ENCODE assay signal across 20 cellular contexts in genomic region chr17:41151525-41151924, GRCh38. TPM values are rescaled to one million over a fixed set of nuclear protein-coding genes. Genes with fewer than 3 reads are reported as not detected.
DNase-seq lines count a peak whose midpoint lies in the region; ATAC-seq, FAIRE-seq and TF ChIP-seq lines count a peak whose summit lies in the region.
"Had no signal": no experiment of that assay in that cellular context is flagged by ENCODE, and none has a peak within 500 bp of the region (broad histone marks: within the 10 kb centered on the region; RNA-seq: fewer than 3 reads in every experiment).

No MANE protein-coding gene starts in this region.

- TF ChIP-seq POLR2A in HepG2 (IDR thresholded peaks at IDR 0.05; ENCODE audit: insufficient read depth in 1 of 2, low read depth in 2 of 2, low read length in 2 of 2) (no peak), right lobe of liver (IDR thresholded peaks at IDR 0.05) (no peak), K562 (conservative IDR thresholded peaks at IDR 0.05) (no peak)

- no peak overlapping the region for H3K4me2 ChIP-seq in HepG2 (ENCODE audit: low read depth, low read length)
- no peak overlapping the region for H3K4me2 ChIP-seq in K562 (ENCODE audit: insufficient read depth, low read length)

- no peak overlapping the region for H3K4me3 ChIP-seq in HepG2 (replicated peaks in 1 of 3; ENCODE audit: insufficient read depth in 1 of 3, low read depth in 2 of 3, low read length in 3 of 3)
- H3K4me3 ChIP-seq in right lobe of liver, result no peak overlapping the region
- no peak overlapping the region for H3K4me3 ChIP-seq in K562
- H3K4me3 ChIP-seq: GM23248 had no signal

- H3K27ac ChIP-seq in HepG2 (ENCODE audit: extremely low read length, insufficient read depth, low read length) (no peak overlapping the region), right lobe of liver (no peak overlapping the region), K562 (ENCODE audit: extremely low read depth, low read depth, low read length) (no peak overlapping the region)
- H3K27ac ChIP-seq: 22Rv1, GM23248 had no signal

- no peak overlapping the region for H3K9ac ChIP-seq in HepG2 (ENCODE audit: insufficient read depth, low read depth, low read length)
- H3K9ac ChIP-seq in K562 (ENCODE audit: insufficient read depth in 1 of 2, low read depth in 2 of 2, low read length in 2 of 2), result no peak overlapping the region
- H3K9ac ChIP-seq: GM23248 had no signal

- H3K4me1 ChIP-seq in HepG2 (ENCODE audit: insufficient read depth, low read length) (no peaks in the 10 kb centered on the region), right lobe of liver (no peaks in the 10 kb centered on the region), K562 (replicated peaks in 1 of 2; ENCODE audit: control insufficient read depth in 2 of 2, insufficient read depth in 2 of 2, low read length in 2 of 2) (no peaks in the 10 kb centered on the region)

- H3K9me1 ChIP-seq in K562 (ENCODE audit: control insufficient read depth, insufficient read depth, low read length), result no peaks in the 10 kb centered on the region

- intact Hi-C loops in HepG2 (cut with micrococcal nuclease; ENCODE audit: unreplicated experiment), result no loop called here
- intact Hi-C loops in right lobe of liver (cut with DNase I), result no loop called here
- intact Hi-C loops in K562 (cut with micrococcal nuclease), result no loop called here

- FAIRE-seq in HepG2 (lab: Jason Lieb, UNC), result no peak
- FAIRE-seq in K562 (lab: Jason Lieb, UNC), result no peak
- FAIRE-seq: A204.1, G401.6, GM12892 had no signal

- no peak for TF ChIP-seq RAD21 in HepG2 (CRISPR knock-in tag; IDR thresholded peaks at IDR 0.05)
- TF ChIP-seq RAD21 in K562 (CRISPR knock-in tag; conservative IDR thresholded peaks at IDR 0.05 in 1 of 2, IDR thresholded peaks at IDR 0.05 in 1 of 2), result no peak

- ATAC-seq in HepG2 (no peak), right lobe of liver (no peak), K562 (no peak), GM21447 (IDR thresholded peaks at IDR 0.05; ENCODE audit: unreplicated experiment) (no peak)
- ATAC-seq: HCT116 had no signal

- H2AFZ ChIP-seq in HepG2 (ENCODE audit: low read length) (no peak overlapping the region), K562 (ENCODE audit: low read depth, low read length) (no peak overlapping the region)
- H2AFZ ChIP-seq: GM23248 had no signal

- TF ChIP-seq CTCF in HepG2 (CRISPR knock-in tag; IDR thresholded peaks at IDR 0.05), result no peak
- no peak for TF ChIP-seq CTCF in right lobe of liver (IDR thresholded peaks at IDR 0.05)
- TF ChIP-seq CTCF in K562 (IDR thresholded peaks at IDR 0.05 in 2 of 3, conservative IDR thresholded peaks at IDR 0.05 in 1 of 3; ENCODE audit: insufficient read depth in 2 of 3, low read depth in 1 of 3, low read length in 3 of 3), result no peak

- H3K9me3 ChIP-seq in HepG2 (ENCODE audit: low read length) (no peaks in the 10 kb centered on the region), right lobe of liver (no peaks in the 10 kb centered on the region), K562 (replicated peaks; ENCODE audit: control insufficient read depth, insufficient read depth, low read depth, low read length) (no peaks in the 10 kb centered on the region)

- DNase-seq in HepG2 (ENCODE audit: low spot score) (no peak), right lobe of liver (no peak), K562 (ENCODE audit: extremely low read depth in 1 of 4, low spot score in 3 of 4) (no peak), SIG-M5 (lab: John Stamatoyannopoulos, UW) (no peak)
- DNase-seq: C1 segment of cervical spinal cord; Calu3; CD4-positive, alpha-beta memory T cell; COR-L47; DMS153; DND-41; GM23248; H9 had no signal

- CTCF ChIA-PET in HepG2 (lab: Yijun Ruan, JAX; ENCODE audit: low intra/inter-chr PET ratio, low total read pairs), result no interaction called here
- CTCF ChIA-PET in K562 (lab: Yijun Ruan, JAX; ENCODE audit: low intra/inter-chr PET ratio), result no interaction called here

- H3K27me3 ChIP-seq in HepG2 (ENCODE audit: control insufficient read depth in 1 of 2, insufficient read depth in 2 of 2, low read length in 2 of 2), result no peaks in the 10 kb centered on the region; a peak in 1 of 5 replicates
- H3K27me3 ChIP-seq in right lobe of liver, result no peaks in the 10 kb centered on the region
- H3K27me3 ChIP-seq in K562 (ENCODE audit: control insufficient read depth in 2 of 2, insufficient read depth in 2 of 2, low read length in 2 of 2), result no peaks in the 10 kb centered on the region; a peak in 1 of 5 replicates

- 17% methylated on average over 2 of the region's 2 CpGs for WGBS in HepG2 (ENCODE audit: low lambda C conversion rate)
- WGBS in right lobe of liver (ENCODE audit: insufficient coverage, low coverage, low lambda C conversion rate, missing lambda C conversion rate), result 38% methylated on average over 2 of the region's 2 CpGs
- 0% methylated on average over 2 of the region's 2 CpGs for WGBS in K562 (ENCODE audit: insufficient coverage, low coverage, missing lambda C conversion rate)

- TF ChIP-seq EP300 in HepG2 (IDR thresholded peaks at IDR 0.05; ENCODE audit: low read depth in 2 of 2, low read length in 2 of 2) (no peak), HepG2 (CRISPR knock-in tag; IDR thresholded peaks at IDR 0.05; ENCODE audit: borderline replicate concordance) (no peak), K562 (IDR thresholded peaks at IDR 0.05; ENCODE audit: low read length) (no peak)

- in situ Hi-C loops in HepG2 (cut with HindIII; ENCODE audit: extremely low pct_ligation_motif_present, low pct_unique_long_range_greater_than_20kb), result no loop called here
- in situ Hi-C loops in K562 (cut with MboI), result no loop called here

- H4K20me1 ChIP-seq in HepG2 (ENCODE audit: insufficient read depth, low read length) (no peaks in the 10 kb centered on the region), K562 (replicated peaks; ENCODE audit: control insufficient read depth, insufficient read depth, low read length) (no peaks in the 10 kb centered on the region)

- no peaks in the 10 kb centered on the region for H3K79me2 ChIP-seq in HepG2 (ENCODE audit: insufficient read depth, low read length)
- H3K79me2 ChIP-seq in K562 (ENCODE audit: control insufficient read depth, insufficient read depth, low read length), result no peaks in the 10 kb centered on the region

- BruUV-seq in HepG2 (replicated peaks; lab: Mats Ljungman, UMichigan) (no TSS peak), K562 (replicated peaks; lab: Mats Ljungman, UMichigan) (no TSS peak)

- no peaks in the 10 kb centered on the region for H3K36me3 ChIP-seq in HepG2 (replicated peaks in 1 of 2; ENCODE audit: control insufficient read depth in 1 of 2, insufficient read depth in 2 of 2, low read length in 2 of 2)
- H3K36me3 ChIP-seq in right lobe of liver, result no peaks in the 10 kb centered on the region
- H3K36me3 ChIP-seq in K562 (ENCODE audit: control insufficient read depth, insufficient read depth, low read length), result no peaks in the 10 kb centered on the region

- POLR2A ChIA-PET in HepG2 (lab: Yijun Ruan, JAX), result no interaction called here
- POLR2A ChIA-PET in K562 (lab: Yijun Ruan, JAX), result no interaction called here

RNA-seq across cellular contexts. Expression of gene KRTAP4-5, which starts 1.9 kb away (rescaled TPM):
- total RNA-seq in HepG2 (2016; rRNA removed; fragmentation: Illumina TruSeq; extraction: Trizol) (not detected in 2 replicates), right lobe of liver (not detected), K562 (2014; rRNA removed) (not detected in 2 replicates), K562 (2014; rRNA removed; fragmentation: Illumina TruSeq; extraction: Trizol) (not detected in 2 replicates), K562 (2015; rRNA removed; fragmentation: Illumina TruSeq; extraction: Trizol) (not detected in 2 replicates), K562 (2021) (not detected in 2 replicates)
- total RNA-seq in HepG2 (2016; cell fraction: cytosol; rRNA removed; fragmentation: Illumina TruSeq; extraction: Trizol; ENCODE audit: low read depth), result not detected in 2 replicates
- not detected in 2 replicates for total RNA-seq in HepG2 (2016; cell fraction: insoluble cytoplasmic fraction; rRNA removed; fragmentation: Illumina TruSeq; extraction: Trizol)
- total RNA-seq in HepG2 (2016; cell fraction: membrane; rRNA removed; fragmentation: Illumina TruSeq; extraction: Trizol), result not detected in 2 replicates
- not detected in 2 replicates for total RNA-seq in HepG2 (2016; cell fraction: nucleus; rRNA removed; fragmentation: Illumina TruSeq; extraction: Trizol)
- polyA plus RNA-seq in HepG2 (2011; rRNA removed) (not detected in 2 replicates), K562 (2011; rRNA removed) (not detected in 2 replicates), K562 (2014; fragmentation: Illumina TruSeq; extraction: Trizol) (not detected in 2 replicates), K562 (2014; fragmentation: Nextera tagmentation; extraction: Ambion mirVana) (not detected), K562 (2014; rRNA removed) (not detected in 2 replicates)
- polyA plus RNA-seq in HepG2 (2011; cell fraction: cytosol; rRNA removed), result not detected in 2 replicates
- polyA plus RNA-seq in HepG2 (2011; cell fraction: nucleus; rRNA removed), result not detected in 2 replicates
- polyA plus RNA-seq in HepG2 (2012), result not detected in 2 replicates
- polyA plus RNA-seq in HepG2 (2016; cell fraction: cytosol; fragmentation: Illumina TruSeq; extraction: Trizol; ENCODE audit: low read depth), result not detected in 2 replicates
- not detected in 2 replicates for polyA plus RNA-seq in HepG2 (2016; cell fraction: insoluble cytoplasmic fraction; fragmentation: Illumina TruSeq; extraction: Trizol; ENCODE audit: low read depth)
- polyA plus RNA-seq in HepG2 (2016; cell fraction: membrane; fragmentation: Illumina TruSeq; extraction: Trizol; ENCODE audit: low read depth), result not detected in 2 replicates
- polyA plus RNA-seq in HepG2 (2016; cell fraction: nucleus; fragmentation: Illumina TruSeq; extraction: Trizol; ENCODE audit: insufficient read depth, low read depth), result not detected in 2 replicates
- not detected in 2 replicates for polyA minus RNA-seq in HepG2 (2011; rRNA and poly(A)+ RNA removed; ENCODE audit: low replicate concordance)
- polyA minus RNA-seq in HepG2 (2011; cell fraction: cytosol; rRNA and poly(A)+ RNA removed), result not detected in 2 replicates
- not detected in 2 replicates for polyA minus RNA-seq in HepG2 (2011; cell fraction: nucleus; rRNA and poly(A)+ RNA removed)
- total RNA-seq in K562 (2011; cell fraction: chromatin; rRNA removed; ENCODE audit: low replicate concordance), result not detected in 2 replicates
- total RNA-seq in K562 (2011; cell fraction: nucleolus; rRNA removed), result not detected in 2 replicates
- total RNA-seq in K562 (2011; cell fraction: nucleoplasm; rRNA removed), result not detected in 2 replicates
- polyA plus RNA-seq in K562 (2011; cell fraction: cytosol; rRNA removed), result not detected in 2 replicates
- not detected in 2 replicates for polyA plus RNA-seq in K562 (2011; cell fraction: nucleus; rRNA removed)
- not detected in 2 replicates for polyA plus RNA-seq in K562 (2012)
- polyA minus RNA-seq in K562 (2011; rRNA and poly(A)+ RNA removed), result not detected in 2 replicates
- polyA minus RNA-seq in K562 (2011; cell fraction: cytosol; rRNA and poly(A)+ RNA removed), result not detected in 2 replicates
- polyA minus RNA-seq in K562 (2011; cell fraction: nucleus; rRNA and poly(A)+ RNA removed), result not detected in 2 replicates
- total RNA-seq: Calu3; CD4-positive, alpha-beta memory T cell; GM23248; H4; H9 had no signal
- polyA plus RNA-seq: BJ; CD4-positive, alpha-beta memory T cell; GM23248 had no signal

RNA-seq across cellular contexts. Expression of gene KRTAP4-4, which starts 9.0 kb away (rescaled TPM):
- not detected in 2 replicates for total RNA-seq in HepG2 (2016; rRNA removed; fragmentation: Illumina TruSeq; extraction: Trizol)
- not detected in 2 replicates for total RNA-seq in HepG2 (2016; cell fraction: cytosol; rRNA removed; fragmentation: Illumina TruSeq; extraction: Trizol; ENCODE audit: low read depth)
- total RNA-seq in HepG2 (2016; cell fraction: insoluble cytoplasmic fraction; rRNA removed; fragmentation: Illumina TruSeq; extraction: Trizol), result not detected in 2 replicates
- total RNA-seq in HepG2 (2016; cell fraction: membrane; rRNA removed; fragmentation: Illumina TruSeq; extraction: Trizol), result not detected in 2 replicates
- not detected in 2 replicates for total RNA-seq in HepG2 (2016; cell fraction: nucleus; rRNA removed; fragmentation: Illumina TruSeq; extraction: Trizol)
- polyA plus RNA-seq in HepG2 (2011; rRNA removed), result not detected in 2 replicates
- polyA plus RNA-seq in HepG2 (2011; cell fraction: cytosol; rRNA removed), result not detected in 2 replicates
- polyA plus RNA-seq in HepG2 (2011; cell fraction: nucleus; rRNA removed), result not detected in 2 replicates
- polyA plus RNA-seq in HepG2 (2012), result not detected in 2 replicates
- not detected in 2 replicates for polyA plus RNA-seq in HepG2 (2016; cell fraction: cytosol; fragmentation: Illumina TruSeq; extraction: Trizol; ENCODE audit: low read depth)
- not detected in 2 replicates for polyA plus RNA-seq in HepG2 (2016; cell fraction: insoluble cytoplasmic fraction; fragmentation: Illumina TruSeq; extraction: Trizol; ENCODE audit: low read depth)
- polyA plus RNA-seq in HepG2 (2016; cell fraction: membrane; fragmentation: Illumina TruSeq; extraction: Trizol; ENCODE audit: low read depth), result not detected in 2 replicates
- not detected in 2 replicates for polyA plus RNA-seq in HepG2 (2016; cell fraction: nucleus; fragmentation: Illumina TruSeq; extraction: Trizol; ENCODE audit: insufficient read depth, low read depth)
- polyA minus RNA-seq in HepG2 (2011; rRNA and poly(A)+ RNA removed; ENCODE audit: low replicate concordance), result not detected in 2 replicates
- polyA minus RNA-seq in HepG2 (2011; cell fraction: cytosol; rRNA and poly(A)+ RNA removed), result not detected in 2 replicates
- polyA minus RNA-seq in HepG2 (2011; cell fraction: nucleus; rRNA and poly(A)+ RNA removed), result not detected in 2 replicates
- total RNA-seq in right lobe of liver, result not detected
- total RNA-seq in K562 (2011; cell fraction: chromatin; rRNA removed; ENCODE audit: low replicate concordance), result not detected in 2 replicates
- not detected in 2 replicates for total RNA-seq in K562 (2011; cell fraction: nucleolus; rRNA removed)
- not detected in 2 replicates for total RNA-seq in K562 (2011; cell fraction: nucleoplasm; rRNA removed)
- not detected in 2 replicates for total RNA-seq in K562 (2014; rRNA removed)
- not detected in 2 replicates for total RNA-seq in K562 (2014; rRNA removed; fragmentation: Illumina TruSeq; extraction: Trizol)
- total RNA-seq in K562 (2015; rRNA removed; fragmentation: Illumina TruSeq; extraction: Trizol), result not detected in 2 replicates
- total RNA-seq in K562 (2021), result not detected in 2 replicates
- polyA plus RNA-seq in K562 (2011; rRNA removed), result not detected in 2 replicates
- not detected in 2 replicates for polyA plus RNA-seq in K562 (2011; cell fraction: cytosol; rRNA removed)
- not detected in 2 replicates for polyA plus RNA-seq in K562 (2011; cell fraction: nucleus; rRNA removed)
- polyA plus RNA-seq in K562 (2012), result not detected in 2 replicates
- not detected in 2 replicates for polyA plus RNA-seq in K562 (2014; fragmentation: Illumina TruSeq; extraction: Trizol)
- polyA plus RNA-seq in K562 (2014; fragmentation: Nextera tagmentation; extraction: Ambion mirVana), result not detected
- not detected in 2 replicates for polyA plus RNA-seq in K562 (2014; rRNA removed)
- polyA minus RNA-seq in K562 (2011; rRNA and poly(A)+ RNA removed), result not detected in 2 replicates
- polyA minus RNA-seq in K562 (2011; cell fraction: cytosol; rRNA and poly(A)+ RNA removed), result not detected in 2 replicates
- not detected in 2 replicates for polyA minus RNA-seq in K562 (2011; cell fraction: nucleus; rRNA and poly(A)+ RNA removed)
- total RNA-seq: Calu3; CD4-positive, alpha-beta memory T cell; GM23248; H4; H9 had no signal
- polyA plus RNA-seq: BJ; CD4-positive, alpha-beta memory T cell; GM23248 had no signal

RNA-seq across cellular contexts. Expression of gene KRTAP4-6, which starts 11.2 kb away (rescaled TPM):
- total RNA-seq in HepG2 (2016; rRNA removed; fragmentation: Illumina TruSeq; extraction: Trizol) (not detected in 2 replicates), right lobe of liver (not detected), K562 (2014; rRNA removed) (not detected in 2 replicates), K562 (2014; rRNA removed; fragmentation: Illumina TruSeq; extraction: Trizol) (not detected in 2 replicates), K562 (2015; rRNA removed; fragmentation: Illumina TruSeq; extraction: Trizol) (not detected in 2 replicates), K562 (2021) (not detected in 2 replicates)
- not detected in 2 replicates for total RNA-seq in HepG2 (2016; cell fraction: cytosol; rRNA removed; fragmentation: Illumina TruSeq; extraction: Trizol; ENCODE audit: low read depth)
- not detected in 2 replicates for total RNA-seq in HepG2 (2016; cell fraction: insoluble cytoplasmic fraction; rRNA removed; fragmentation: Illumina TruSeq; extraction: Trizol)
- total RNA-seq in HepG2 (2016; cell fraction: membrane; rRNA removed; fragmentation: Illumina TruSeq; extraction: Trizol), result not detected in 2 replicates
- not detected in 2 replicates for total RNA-seq in HepG2 (2016; cell fraction: nucleus; rRNA removed; fragmentation: Illumina TruSeq; extraction: Trizol)
- polyA plus RNA-seq in HepG2 (2011; rRNA removed) (not detected in 2 replicates), K562 (2011; rRNA removed) (not detected in 2 replicates), K562 (2014; fragmentation: Illumina TruSeq; extraction: Trizol) (not detected in 2 replicates), K562 (2014; fragmentation: Nextera tagmentation; extraction: Ambion mirVana) (not detected), K562 (2014; rRNA removed) (not detected in 2 replicates)
- not detected in 2 replicates for polyA plus RNA-seq in HepG2 (2011; cell fraction: cytosol; rRNA removed)
- polyA plus RNA-seq in HepG2 (2011; cell fraction: nucleus; rRNA removed), result not detected in 2 replicates
- not detected in 2 replicates for polyA plus RNA-seq in HepG2 (2012)
- polyA plus RNA-seq in HepG2 (2016; cell fraction: cytosol; fragmentation: Illumina TruSeq; extraction: Trizol; ENCODE audit: low read depth), result not detected in 2 replicates
- polyA plus RNA-seq in HepG2 (2016; cell fraction: insoluble cytoplasmic fraction; fragmentation: Illumina TruSeq; extraction: Trizol; ENCODE audit: low read depth), result not detected in 2 replicates
- polyA plus RNA-seq in HepG2 (2016; cell fraction: membrane; fragmentation: Illumina TruSeq; extraction: Trizol; ENCODE audit: low read depth), result not detected in 2 replicates
- polyA plus RNA-seq in HepG2 (2016; cell fraction: nucleus; fragmentation: Illumina TruSeq; extraction: Trizol; ENCODE audit: insufficient read depth, low read depth), result not detected in 2 replicates
- polyA minus RNA-seq in HepG2 (2011; rRNA and poly(A)+ RNA removed; ENCODE audit: low replicate concordance), result not detected in 2 replicates
- not detected in 2 replicates for polyA minus RNA-seq in HepG2 (2011; cell fraction: cytosol; rRNA and poly(A)+ RNA removed)
- polyA minus RNA-seq in HepG2 (2011; cell fraction: nucleus; rRNA and poly(A)+ RNA removed), result not detected in 2 replicates
- not detected in 2 replicates for total RNA-seq in K562 (2011; cell fraction: chromatin; rRNA removed; ENCODE audit: low replicate concordance)
- not detected in 2 replicates for total RNA-seq in K562 (2011; cell fraction: nucleolus; rRNA removed)
- not detected in 2 replicates for total RNA-seq in K562 (2011; cell fraction: nucleoplasm; rRNA removed)
- polyA plus RNA-seq in K562 (2011; cell fraction: cytosol; rRNA removed), result not detected in 2 replicates
- not detected in 2 replicates for polyA plus RNA-seq in K562 (2011; cell fraction: nucleus; rRNA removed)
- polyA plus RNA-seq in K562 (2012), result not detected in 2 replicates
- polyA minus RNA-seq in K562 (2011; rRNA and poly(A)+ RNA removed), result not detected in 2 replicates
- not detected in 2 replicates for polyA minus RNA-seq in K562 (2011; cell fraction: cytosol; rRNA and poly(A)+ RNA removed)
- polyA minus RNA-seq in K562 (2011; cell fraction: nucleus; rRNA and poly(A)+ RNA removed), result not detected in 2 replicates
- total RNA-seq: Calu3; CD4-positive, alpha-beta memory T cell; GM23248; H4; H9 had no signal
- polyA plus RNA-seq: BJ, GM23248 had no signal

RNA-seq across cellular contexts. Expression of gene KRTAP4-3, which starts 16.5 kb away (rescaled TPM):
- total RNA-seq in HepG2 (2016; rRNA removed; fragmentation: Illumina TruSeq; extraction: Trizol) (not detected in 2 replicates), right lobe of liver (not detected), K562 (2014; rRNA removed) (not detected in 2 replicates), K562 (2014; rRNA removed; fragmentation: Illumina TruSeq; extraction: Trizol) (not detected in 2 replicates), K562 (2015; rRNA removed; fragmentation: Illumina TruSeq; extraction: Trizol) (not detected in 2 replicates), K562 (2021) (not detected in 2 replicates)
- total RNA-seq in HepG2 (2016; cell fraction: cytosol; rRNA removed; fragmentation: Illumina TruSeq; extraction: Trizol; ENCODE audit: low read depth), result not detected in 2 replicates
- total RNA-seq in HepG2 (2016; cell fraction: insoluble cytoplasmic fraction; rRNA removed; fragmentation: Illumina TruSeq; extraction: Trizol), result not detected in 2 replicates
- total RNA-seq in HepG2 (2016; cell fraction: membrane; rRNA removed; fragmentation: Illumina TruSeq; extraction: Trizol), result not detected in 2 replicates
- total RNA-seq in HepG2 (2016; cell fraction: nucleus; rRNA removed; fragmentation: Illumina TruSeq; extraction: Trizol), result not detected in 2 replicates
- polyA plus RNA-seq in HepG2 (2011; rRNA removed) (not detected in 2 replicates), K562 (2011; rRNA removed) (not detected in 2 replicates), K562 (2014; fragmentation: Illumina TruSeq; extraction: Trizol) (not detected in 2 replicates), K562 (2014; fragmentation: Nextera tagmentation; extraction: Ambion mirVana) (not detected), K562 (2014; rRNA removed) (not detected in 2 replicates)
- not detected in 2 replicates for polyA plus RNA-seq in HepG2 (2011; cell fraction: cytosol; rRNA removed)
- not detected in 2 replicates for polyA plus RNA-seq in HepG2 (2011; cell fraction: nucleus; rRNA removed)
- polyA plus RNA-seq in HepG2 (2012), result not detected in 2 replicates
- polyA plus RNA-seq in HepG2 (2016; cell fraction: cytosol; fragmentation: Illumina TruSeq; extraction: Trizol; ENCODE audit: low read depth), result not detected in 2 replicates
- not detected in 2 replicates for polyA plus RNA-seq in HepG2 (2016; cell fraction: insoluble cytoplasmic fraction; fragmentation: Illumina TruSeq; extraction: Trizol; ENCODE audit: low read depth)
- polyA plus RNA-seq in HepG2 (2016; cell fraction: membrane; fragmentation: Illumina TruSeq; extraction: Trizol; ENCODE audit: low read depth), result not detected in 2 replicates
- polyA plus RNA-seq in HepG2 (2016; cell fraction: nucleus; fragmentation: Illumina TruSeq; extraction: Trizol; ENCODE audit: insufficient read depth, low read depth), result not detected in 2 replicates
- polyA minus RNA-seq in HepG2 (2011; rRNA and poly(A)+ RNA removed; ENCODE audit: low replicate concordance), result not detected in 2 replicates
- polyA minus RNA-seq in HepG2 (2011; cell fraction: cytosol; rRNA and poly(A)+ RNA removed), result not detected in 2 replicates
- not detected in 2 replicates for polyA minus RNA-seq in HepG2 (2011; cell fraction: nucleus; rRNA and poly(A)+ RNA removed)
- total RNA-seq in K562 (2011; cell fraction: chromatin; rRNA removed; ENCODE audit: low replicate concordance), result not detected in 2 replicates
- total RNA-seq in K562 (2011; cell fraction: nucleolus; rRNA removed), result not detected in 2 replicates
- total RNA-seq in K562 (2011; cell fraction: nucleoplasm; rRNA removed), result not detected in 2 replicates
- not detected in 2 replicates for polyA plus RNA-seq in K562 (2011; cell fraction: cytosol; rRNA removed)
- polyA plus RNA-seq in K562 (2011; cell fraction: nucleus; rRNA removed), result not detected in 2 replicates
- not detected in 2 replicates for polyA plus RNA-seq in K562 (2012)
- not detected in 2 replicates for polyA minus RNA-seq in K562 (2011; rRNA and poly(A)+ RNA removed)
- polyA minus RNA-seq in K562 (2011; cell fraction: cytosol; rRNA and poly(A)+ RNA removed), result not detected in 2 replicates
- not detected in 2 replicates for polyA minus RNA-seq in K562 (2011; cell fraction: nucleus; rRNA and poly(A)+ RNA removed)
- total RNA-seq: Calu3; CD4-positive, alpha-beta memory T cell; GM23248; H4; H9 had no signal
- polyA plus RNA-seq: BJ; CD4-positive, alpha-beta memory T cell; GM23248 had no signal

RNA-seq across cellular contexts. Expression of gene KRTAP4-2, which starts 26.5 kb away (rescaled TPM):
- total RNA-seq in HepG2 (2016; rRNA removed; fragmentation: Illumina TruSeq; extraction: Trizol), result not detected in 2 replicates
- not detected in 2 replicates for total RNA-seq in HepG2 (2016; cell fraction: cytosol; rRNA removed; fragmentation: Illumina TruSeq; extraction: Trizol; ENCODE audit: low read depth)
- total RNA-seq in HepG2 (2016; cell fraction: insoluble cytoplasmic fraction; rRNA removed; fragmentation: Illumina TruSeq; extraction: Trizol), result not detected in 2 replicates
- total RNA-seq in HepG2 (2016; cell fraction: membrane; rRNA removed; fragmentation: Illumina TruSeq; extraction: Trizol), result not detected in 2 replicates
- total RNA-seq in HepG2 (2016; cell fraction: nucleus; rRNA removed; fragmentation: Illumina TruSeq; extraction: Trizol), result not detected in 2 replicates
- not detected in 2 replicates for polyA plus RNA-seq in HepG2 (2011; rRNA removed)
- not detected in 2 replicates for polyA plus RNA-seq in HepG2 (2011; cell fraction: cytosol; rRNA removed)
- polyA plus RNA-seq in HepG2 (2011; cell fraction: nucleus; rRNA removed), result not detected in 2 replicates
- not detected in 2 replicates for polyA plus RNA-seq in HepG2 (2012)
- polyA plus RNA-seq in HepG2 (2016; cell fraction: cytosol; fragmentation: Illumina TruSeq; extraction: Trizol; ENCODE audit: low read depth), result not detected in 2 replicates
- not detected in 2 replicates for polyA plus RNA-seq in HepG2 (2016; cell fraction: insoluble cytoplasmic fraction; fragmentation: Illumina TruSeq; extraction: Trizol; ENCODE audit: low read depth)
- not detected in 2 replicates for polyA plus RNA-seq in HepG2 (2016; cell fraction: membrane; fragmentation: Illumina TruSeq; extraction: Trizol; ENCODE audit: low read depth)
- polyA plus RNA-seq in HepG2 (2016; cell fraction: nucleus; fragmentation: Illumina TruSeq; extraction: Trizol; ENCODE audit: insufficient read depth, low read depth), result not detected in 2 replicates
- not detected in 2 replicates for polyA minus RNA-seq in HepG2 (2011; rRNA and poly(A)+ RNA removed; ENCODE audit: low replicate concordance)
- polyA minus RNA-seq in HepG2 (2011; cell fraction: cytosol; rRNA and poly(A)+ RNA removed), result not detected in 2 replicates
- polyA minus RNA-seq in HepG2 (2011; cell fraction: nucleus; rRNA and poly(A)+ RNA removed), result not detected in 2 replicates
- not detected for total RNA-seq in right lobe of liver
- total RNA-seq in K562 (2011; cell fraction: chromatin; rRNA removed; ENCODE audit: low replicate concordance), result not detected in 2 replicates
- not detected in 2 replicates for total RNA-seq in K562 (2011; cell fraction: nucleolus; rRNA removed)
- not detected in 2 replicates for total RNA-seq in K562 (2011; cell fraction: nucleoplasm; rRNA removed)
- total RNA-seq in K562 (2014; rRNA removed), result not detected in 2 replicates
- not detected in 2 replicates for total RNA-seq in K562 (2014; rRNA removed; fragmentation: Illumina TruSeq; extraction: Trizol)
- total RNA-seq in K562 (2015; rRNA removed; fragmentation: Illumina TruSeq; extraction: Trizol), result not detected in 2 replicates
- total RNA-seq in K562 (2021), result not detected in 2 replicates
- not detected in 2 replicates for polyA plus RNA-seq in K562 (2011; rRNA removed)
- not detected in 2 replicates for polyA plus RNA-seq in K562 (2011; cell fraction: cytosol; rRNA removed)
- polyA plus RNA-seq in K562 (2011; cell fraction: nucleus; rRNA removed), result not detected in 2 replicates
- polyA plus RNA-seq in K562 (2012), result not detected in 2 replicates
- not detected in 2 replicates for polyA plus RNA-seq in K562 (2014; fragmentation: Illumina TruSeq; extraction: Trizol)
- polyA plus RNA-seq in K562 (2014; fragmentation: Nextera tagmentation; extraction: Ambion mirVana), result not detected
- polyA plus RNA-seq in K562 (2014; rRNA removed), result not detected in 2 replicates
- polyA minus RNA-seq in K562 (2011; rRNA and poly(A)+ RNA removed), result not detected in 2 replicates
- polyA minus RNA-seq in K562 (2011; cell fraction: cytosol; rRNA and poly(A)+ RNA removed), result not detected in 2 replicates
- polyA minus RNA-seq in K562 (2011; cell fraction: nucleus; rRNA and poly(A)+ RNA removed), result not detected in 2 replicates
- total RNA-seq: Calu3; CD4-positive, alpha-beta memory T cell; GM23248; H4; H9 had no signal
- polyA plus RNA-seq: BJ; CD4-positive, alpha-beta memory T cell; GM23248 had no signal

Comparison
In these comparisons a context has a peak if more than half of its experiments do, and no peak if none do; other contexts are left out.
1. Of the 241 proteins assayed by ChIP-seq in both HepG2 and K562: peak only in HepG2: MAFF and MAFK; only in K562: none; in both: none; in neither: 239.